In genomic region chr1:67432745-67433144, GRCh38 we compare ENCODE assay signal across 16 cellular contexts. TPM values are rescaled to one million over a fixed set of nuclear protein-coding genes. Genes with fewer than 3 reads are reported as not detected.
DNase-seq lines count a peak whose midpoint lies in the region; ATAC-seq, FAIRE-seq and TF ChIP-seq lines count a peak whose summit lies in the region.
"Had no signal": no experiment of that assay in that cellular context is flagged by ENCODE, and none has a peak within 500 bp of the region (broad histone marks: within the 10 kb centered on the region; RNA-seq: fewer than 3 reads in every experiment).

No MANE protein-coding gene starts in this region.

- DNase-seq in natural killer cell treated with Interleukin-12 subunit alpha and Interleukin-12 subunit beta and Interleukin-15 and Interleukin-18, amount 100 ng/mL, for 72 hours (ENCODE audit: low spot score): no peak
- no peak for DNase-seq in natural killer cell
- DNase-seq in NAMALWA (ENCODE audit: low spot score): peak; percentile 26
- no peak for DNase-seq in K562 (ENCODE audit: extremely low read depth in 1 of 4, low spot score in 3 of 4)
- no peak for DNase-seq in head of caudate nucleus
- no peak for DNase-seq in islet precursor cell
- DNase-seq: COR-L47; cortex of kidney; NCI-H524 treated with DMSO at 0.1 percent for 48 hours; stimulated activated CD4-positive, alpha-beta T cell treated with anti-CD3 and anti-CD28 coated beads, Interleukin-1b, Interleukin-23, amount 100 ng/mL, for 48 hours; stimulated activated naive B cell treated with anti-CD40 and anti-IgM and Interleukin-4, amounts not matched to agents 10 μg/mL and 1 μg/mL and 100 μg/mL, for 72 hours; transverse colon had no signal

- peaks cover 16 to 19% of the 10 kb centered on the region in 2 experiments for H3K4me1 ChIP-seq in K562 (replicated peaks in 1 of 2; ENCODE audit: control insufficient read depth in 2 of 2, insufficient read depth in 2 of 2, low read length in 2 of 2)
- H3K4me1 ChIP-seq: breast epithelium had no signal

- peak overlapping the region; percentile 13 for H3K4me3 Mint-ChIP-seq in natural killer cell treated with Interleukin-12 subunit alpha and Interleukin-12 subunit beta and Interleukin-15 and Interleukin-18, amount 100 ng/mL, for 72 hours
- no peak overlapping the region for H3K4me3 Mint-ChIP-seq in natural killer cell

- intact Hi-C loops in natural killer cell (cut with micrococcal nuclease): loop anchor here (5.0 to 10.0 kb wide), 3 partner anchors 205 to 498 kb away; no protein-coding TSS in a partner anchor
- intact Hi-C loops in K562 (cut with micrococcal nuclease): loop anchor here (5.0 to 10.0 kb wide), 2 partner anchors 252 to 505 kb away; partner anchors contain the start of gene GADD45A
- intact Hi-C loops in head of caudate nucleus (cut with DNase I): no loop called here

- no peaks in the 10 kb centered on the region for H3K9me3 Mint-ChIP-seq in natural killer cell treated with Interleukin-12 subunit alpha and Interleukin-12 subunit beta and Interleukin-15 and Interleukin-18, amount 100 ng/mL, for 72 hours
- H3K9me3 Mint-ChIP-seq in natural killer cell: no peaks in the 10 kb centered on the region
- H3K9me3 Mint-ChIP-seq: mesothelial cell of epicardium; stimulated activated naive B cell treated with anti-CD40 and anti-IgM and Interleukin-4, amounts not matched to agents 10 μg/mL and 1 μg/mL and 100 μg/mL, for 72 hours had no signal

- BruUV-seq in K562 (replicated peaks; lab: Mats Ljungman, UMichigan): no TSS peak

- no peak for TF ChIP-seq EP300 in K562 (IDR thresholded peaks at IDR 0.05; ENCODE audit: low read length)

- no peak for TF ChIP-seq RAD21 in K562 (CRISPR knock-in tag; conservative IDR thresholded peaks at IDR 0.05 in 1 of 2, IDR thresholded peaks at IDR 0.05 in 1 of 2)

- H3K27me3 Mint-ChIP-seq in natural killer cell treated with Interleukin-12 subunit alpha and Interleukin-12 subunit beta and Interleukin-15 and Interleukin-18, amount 100 ng/mL, for 72 hours: no peaks in the 10 kb centered on the region
- peaks cover 2 to 7% of the 10 kb centered on the region in 2 donors for H3K27me3 Mint-ChIP-seq in natural killer cell (ENCODE audit: low read depth in 2 of 2)
- H3K27me3 Mint-ChIP-seq: progenitor cell of endocrine pancreas; stimulated activated naive B cell treated with anti-CD40 and anti-IgM and Interleukin-4, amounts not matched to agents 10 μg/mL and 1 μg/mL and 100 μg/mL, for 72 hours had no signal

- in situ Hi-C loops in K562 (cut with MboI): no loop called here

- FAIRE-seq in K562 (lab: Jason Lieb, UNC): no peak

- WGBS in K562 (ENCODE audit: insufficient coverage, low coverage, missing lambda C conversion rate): 33% methylated on average over 1 of the region's 1 CpG

- peak overlapping the region in 1 of 2 donors; percentile 12 for H3K27ac Mint-ChIP-seq in natural killer cell treated with Interleukin-12 subunit alpha and Interleukin-12 subunit beta and Interleukin-15 and Interleukin-18, amount 100 ng/mL, for 72 hours
- H3K27ac Mint-ChIP-seq in natural killer cell: no peak overlapping the region
- H3K27ac Mint-ChIP-seq: progenitor cell of endocrine pancreas had no signal

- TF ChIP-seq POLR2A in K562 (conservative IDR thresholded peaks at IDR 0.05): no peak

- no peaks in the 10 kb centered on the region for H3K27me3 ChIP-seq in K562 (ENCODE audit: control insufficient read depth in 2 of 2, insufficient read depth in 2 of 2, low read length in 2 of 2)
- H3K27me3 ChIP-seq: breast epithelium, transverse colon had no signal

- no peak overlapping the region; the same call in 1 of the 2 replicates for H3K4me2 ChIP-seq in K562 (ENCODE audit: insufficient read depth, low read length)

- H3K9me1 ChIP-seq in K562 (ENCODE audit: control insufficient read depth, insufficient read depth, low read length): no peaks in the 10 kb centered on the region

- no peak for TF ChIP-seq CTCF in natural killer cell (IDR thresholded peaks at IDR 0.05)
- TF ChIP-seq CTCF in K562 (IDR thresholded peaks at IDR 0.05 in 2 of 3, conservative IDR thresholded peaks at IDR 0.05 in 1 of 3; ENCODE audit: insufficient read depth in 2 of 3, low read depth in 1 of 3, low read length in 3 of 3): no peak

- H3K4me1 Mint-ChIP-seq in natural killer cell treated with Interleukin-12 subunit alpha and Interleukin-12 subunit beta and Interleukin-15 and Interleukin-18, amount 100 ng/mL, for 72 hours (ENCODE audit: low read depth in 2 of 2): peaks cover 20 to 29% of the 10 kb centered on the region in 2 donors
- peaks cover 39 to 40% of the 10 kb centered on the region in 2 donors for H3K4me1 Mint-ChIP-seq in natural killer cell

- no peaks in the 10 kb centered on the region; the same call in 1 of the 2 replicates for H3K9me3 ChIP-seq in K562 (replicated peaks; ENCODE audit: control insufficient read depth, insufficient read depth, low read depth, low read length)
- H3K9me3 ChIP-seq: breast epithelium, transverse colon had no signal

- peaks cover 21% of the 10 kb centered on the region for H3K36me3 ChIP-seq in K562 (ENCODE audit: control insufficient read depth, insufficient read depth, low read length)
- H3K36me3 ChIP-seq: breast epithelium, transverse colon had no signal

- POLR2A ChIA-PET in K562 (lab: Yijun Ruan, JAX): interaction anchor here (0.9 to 3.9 kb wide), 6 partner anchors 9 to 224 kb away, joined by 3 to 16 read pairs (median 3); no protein-coding TSS in a partner anchor

- no peak for ATAC-seq in natural killer cell treated with Interleukin-12 subunit alpha and Interleukin-12 subunit beta and Interleukin-15 and Interleukin-18, amount 100 ng/mL, for 72 hours
- ATAC-seq in natural killer cell (no peak), K562 (no peak), GM18907 (IDR thresholded peaks at IDR 0.05; ENCODE audit: unreplicated experiment) (no peak)
- ATAC-seq: stimulated activated naive B cell treated with anti-CD40 and anti-IgM and Interleukin-4, amounts not matched to agents 10 μg/mL and 1 μg/mL and 100 μg/mL, for 72 hours had no signal

- peak overlapping the region in 1 of 2 experiments; percentile 97; a peak in 2 of 4 replicates for H3K9ac ChIP-seq in K562 (ENCODE audit: insufficient read depth in 1 of 2, low read depth in 2 of 2, low read length in 2 of 2)

- CTCF ChIA-PET in K562 (lab: Yijun Ruan, JAX; ENCODE audit: low intra/inter-chr PET ratio): no interaction called here

- peak overlapping the region; percentile 94 for H2AFZ ChIP-seq in K562 (ENCODE audit: low read depth, low read length)

- peaks cover 20% of the 10 kb centered on the region for H4K20me1 ChIP-seq in K562 (replicated peaks; ENCODE audit: control insufficient read depth, insufficient read depth, low read length)

- H3K36me3 Mint-ChIP-seq in natural killer cell treated with Interleukin-12 subunit alpha and Interleukin-12 subunit beta and Interleukin-15 and Interleukin-18, amount 100 ng/mL, for 72 hours: peaks cover 20% of the 10 kb centered on the region
- no peaks in the 10 kb centered on the region for H3K36me3 Mint-ChIP-seq in natural killer cell

- H3K27ac ChIP-seq in K562 (ENCODE audit: extremely low read depth, low read depth, low read length): peak overlapping the region; percentile 98; the same call in 2 of the 3 replicates
- H3K27ac ChIP-seq: breast epithelium had no signal

- H3K79me2 ChIP-seq in K562 (ENCODE audit: control insufficient read depth, insufficient read depth, low read length): peaks cover 48% of the 10 kb centered on the region

- H3K4me3 ChIP-seq in K562: no peak overlapping the region
- H3K4me3 ChIP-seq: breast epithelium, transverse colon had no signal

TF ChIP-seq in K562, 482 proteins besides CTCF, POLR2A, EP300 and RAD21 (continues in another document):
- no peak for TF ChIP-seq PCBP2 (IDR thresholded peaks at IDR 0.05; ENCODE audit: low read depth, low read length, poor library complexity, severe bottlenecking)
- no peak for TF ChIP-seq PTBP1 (IDR thresholded peaks at IDR 0.05; ENCODE audit: low read depth, low read length)
- 0 out of 2 replicates have a peak, but pooled peaks have one; percentile 33 for TF ChIP-seq ADNP (tag; IDR thresholded peaks at IDR 0.05)
- TF ChIP-seq MIER1 (IDR thresholded peaks at IDR 0.05; ENCODE audit: low read depth): no peak
- no peak for TF ChIP-seq MLX (CRISPR knock-in tag; conservative IDR thresholded peaks at IDR 0.05)
- no peak for TF ChIP-seq MXD1 (CRISPR knock-in tag; IDR thresholded peaks at IDR 0.05; ENCODE audit: borderline replicate concordance, poor library complexity, severe bottlenecking)
- no peak for TF ChIP-seq ZNF174 (CRISPR knock-in tag; IDR thresholded peaks at IDR 0.05)

RNA-seq across cellular contexts. Expression of gene SERBP1, which starts 2.5 kb away (rescaled TPM):
- total RNA-seq in natural killer cell treated with Interleukin-12 subunit alpha and Interleukin-12 subunit beta and Interleukin-15 and Interleukin-18, amount 100 ng/mL, for 72 hours: 100 to 1,000 TPM; 319 to 328 TPM
- total RNA-seq in natural killer cell (100 to 1,000 TPM; 137 to 183 (median 149) TPM), K562 (2014; rRNA removed) (656 and 761 TPM in 2 replicates), K562 (2014; rRNA removed; fragmentation: Illumina TruSeq; extraction: Trizol) (464 and 519 TPM in 2 replicates), K562 (2015; rRNA removed; fragmentation: Illumina TruSeq; extraction: Trizol) (523 and 537 TPM in 2 replicates), K562 (2021) (415 and 449 TPM in 2 replicates)
- total RNA-seq in K562 (2011; cell fraction: chromatin; rRNA removed; ENCODE audit: low replicate concordance): 44.8 and 218 TPM in 2 replicates
- total RNA-seq in K562 (2011; cell fraction: nucleolus; rRNA removed): 38.5 and 46.2 TPM in 2 replicates
- total RNA-seq in K562 (2011; cell fraction: nucleoplasm; rRNA removed): 82.6 and 125 TPM in 2 replicates
- polyA plus RNA-seq in K562 (2011; rRNA removed) (295 and 420 TPM in 2 replicates), K562 (2014; fragmentation: Illumina TruSeq; extraction: Trizol) (492 and 549 TPM in 2 replicates), K562 (2014; fragmentation: Nextera tagmentation; extraction: Ambion mirVana) (10 to 100 TPM; 79.9 to 81.2 TPM), K562 (2014; rRNA removed) (494 and 522 TPM in 2 replicates)
- polyA plus RNA-seq in K562 (2011; cell fraction: cytosol; rRNA removed): 136 and 207 TPM in 2 replicates
- polyA plus RNA-seq in K562 (2011; cell fraction: nucleus; rRNA removed): 65.4 and 88.8 TPM in 2 replicates
- 218 and 429 TPM in 2 replicates for polyA plus RNA-seq in K562 (2012)
- 427 and 585 TPM in 2 replicates for polyA minus RNA-seq in K562 (2011; rRNA and poly(A)+ RNA removed)
- polyA minus RNA-seq in K562 (2011; cell fraction: cytosol; rRNA and poly(A)+ RNA removed): 185 and 239 TPM in 2 replicates
- 63.4 and 107 TPM in 2 replicates for polyA minus RNA-seq in K562 (2011; cell fraction: nucleus; rRNA and poly(A)+ RNA removed)
